Comparison of ENCODE assay signal across 14 cellular contexts in the genomic region with DNA sequence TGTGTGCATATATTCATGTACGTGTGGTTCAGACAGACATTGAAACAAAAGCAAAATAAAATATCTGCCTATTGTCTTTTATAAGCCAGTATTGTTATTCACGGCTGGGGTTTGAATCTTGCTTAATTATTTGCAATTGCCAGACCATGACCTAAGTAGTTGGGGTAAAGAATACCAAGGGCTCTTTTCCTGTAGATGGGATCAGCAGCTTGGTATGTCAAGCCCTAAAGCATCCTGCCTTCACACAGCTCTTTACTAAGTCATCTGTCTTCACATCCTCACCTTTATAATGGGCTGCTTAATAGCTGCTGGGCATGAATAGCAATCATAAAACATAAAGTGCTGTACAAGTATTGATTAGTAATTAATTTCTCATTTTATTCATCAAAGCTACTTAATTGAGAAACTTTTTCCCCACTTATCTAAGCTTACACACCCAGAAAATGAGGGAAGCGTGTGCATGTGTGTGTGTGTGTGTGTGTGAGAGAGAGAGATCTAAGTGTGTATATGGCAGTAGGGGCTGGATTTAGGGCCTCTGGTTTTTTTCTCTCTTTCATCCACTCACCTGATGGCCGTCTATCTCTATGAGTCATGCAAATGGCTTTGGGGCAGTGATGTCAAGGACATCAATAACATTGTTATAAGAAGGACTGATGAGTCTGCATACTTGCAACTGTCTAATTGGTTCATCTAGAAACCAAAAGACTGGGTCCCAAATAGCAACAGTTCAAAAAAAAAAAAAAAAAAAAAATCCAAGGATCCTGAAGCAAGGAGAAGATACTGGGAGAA.
A peak's percentile ranks its signal among the peaks of the same experiment; 100 is the strongest.
DNase-seq lines count a peak whose midpoint lies in the region; ATAC-seq and TF ChIP-seq lines count a peak whose summit lies in the region.
"Had no signal": no experiment of that assay in that cellular context is flagged by ENCODE, and none has a peak within 500 bp of the region (broad histone marks: within the 10 kb centered on the region; RNA-seq: fewer than 3 reads in every experiment).

No MANE protein-coding gene starts in this region.

- H3K27me3 ChIP-seq in HCT116 (ENCODE audit: insufficient read depth, low read length) (no peaks in the 10 kb centered on the region), mammary epithelial cell (ENCODE audit: insufficient read depth, low read length) (no peaks in the 10 kb centered on the region), BE2C (no peaks in the 10 kb centered on the region)
- H3K27me3 ChIP-seq: pancreas had no signal

- RAD21 ChIA-PET in HCT116 (lab: Charles Lee; ENCODE audit: low non-redundant PET in 1 of 2, low total read pairs in 2 of 2, uncharacterized antibody in 2 of 2, unreplicated experiment in 2 of 2): interaction anchor here in 1 of 2 experiments (0.6 kb wide), 1 partner anchor 409 kb away, joined by 4 read pairs; a partner anchor contains a TSS

- TF ChIP-seq RAD21 in HCT116 (IDR thresholded peaks at IDR 0.05; ENCODE audit: low read depth): no peak

- CTCF ChIA-PET in HCT116 (lab: Charles Lee) (interaction anchor here (0.7 kb wide), 1 partner anchor 581 kb away, joined by 3 read pairs; no protein-coding TSS in a partner anchor), mammary epithelial cell (lab: Charles Lee; ENCODE audit: low non-redundant PET) (no interaction called here)

- in situ Hi-C loops in ACHN (cut with HindIII; ENCODE audit: low pct_ligation_motif_present, low pct_unique_long_range_greater_than_20kb, low sequenced_read_pairs) (no loop called here), mammary epithelial cell (cut with MboI; ENCODE audit: low sequenced_read_pairs in 2 of 2) (no loop called here)

- H2AFZ ChIP-seq in HCT116 (ENCODE audit: low read depth, low read length, poor library complexity, severe bottlenecking): no peak overlapping the region
- peak overlapping the region; percentile 63 for H2AFZ ChIP-seq in mammary epithelial cell (ENCODE audit: low read depth, low read length)

- 39% methylated on average over 4 of the region's 4 CpGs for WGBS in mammary epithelial cell (ENCODE audit: low coverage, missing lambda C conversion rate)

- H3K4me1 ChIP-seq in HCT116 (ENCODE audit: control insufficient read depth in 1 of 2, insufficient read depth in 2 of 2, low read length in 2 of 2): peaks cover 14 to 54% of the 10 kb centered on the region in 2 experiments
- H3K4me1 ChIP-seq in mammary epithelial cell (ENCODE audit: insufficient read depth, low read length): peaks cover 58% of the 10 kb centered on the region
- peaks cover 6% of the 10 kb centered on the region for H3K4me1 ChIP-seq in BE2C
- H3K4me1 ChIP-seq: lower lobe of right lung, pancreas had no signal

- H3K4me3 ChIP-seq in HCT116 (replicated peaks in 1 of 2; ENCODE audit: low read depth in 1 of 2, low read length in 2 of 2) (no peak overlapping the region), mammary epithelial cell (replicated peaks in 1 of 3; ENCODE audit: insufficient read depth in 1 of 3, low read depth in 2 of 3, low read length in 3 of 3) (no peak overlapping the region), BE2C (ENCODE audit: low read depth, low read length) (no peak overlapping the region)
- H3K4me3 ChIP-seq: lower lobe of right lung, pancreas had no signal

- no peaks in the 10 kb centered on the region for H3K79me2 ChIP-seq in HCT116 (ENCODE audit: insufficient read depth, low read length)
- no peaks in the 10 kb centered on the region for H3K79me2 ChIP-seq in mammary epithelial cell (ENCODE audit: insufficient read depth, low read length)

- no peaks in the 10 kb centered on the region for H3K9me2 ChIP-seq in HCT116 (ENCODE audit: insufficient read depth)

- H3K36me3 ChIP-seq in HCT116 (ENCODE audit: control insufficient read depth in 1 of 2, insufficient read depth in 2 of 2, low read length in 2 of 2): no peaks in the 10 kb centered on the region
- H3K36me3 ChIP-seq in mammary epithelial cell (ENCODE audit: insufficient read depth, low read length): no peaks in the 10 kb centered on the region
- no peaks in the 10 kb centered on the region; the same call in 1 of the 2 replicates for H3K36me3 ChIP-seq in BE2C
- H3K36me3 ChIP-seq: lower lobe of right lung, pancreas had no signal

- DNase-seq in ACHN (peak; percentile 15), HCT116 (ENCODE audit: low read depth, low spot score) (peak; percentile 15), mammary epithelial cell (peak; percentile 49), kidney tubule cell (ENCODE audit: low spot score) (peak; percentile 96), BE2C (no peak)
- no peak for DNase-seq in stimulated activated CD4-positive, alpha-beta T cell treated with anti-CD3 and anti-CD28 coated beads, Interleukin-1b, Interleukin-23, amount 100 ng/mL, for 48 hours
- DNase-seq: activated CD4-positive, alpha-beta memory T cell treated with anti-CD3 and anti-CD28 coated beads for 36 hours; C1 segment of cervical spinal cord; head of caudate nucleus; lower lobe of right lung; NCI-H2171; pancreas had no signal

- intact Hi-C loops in HCT116 (cut with micrococcal nuclease): no loop called here
- intact Hi-C loops in mammary epithelial cell (cut with micrococcal nuclease): no loop called here

- H4K20me1 ChIP-seq in HCT116 (ENCODE audit: insufficient read depth) (no peaks in the 10 kb centered on the region), mammary epithelial cell (ENCODE audit: insufficient read depth, low read length) (no peaks in the 10 kb centered on the region)

- peak overlapping the region; percentile 74 for H3K4me2 ChIP-seq in HCT116 (ENCODE audit: low read length)
- H3K4me2 ChIP-seq in mammary epithelial cell (ENCODE audit: insufficient read depth, low read depth, low read length): peak overlapping the region; percentile 11

- no peak overlapping the region for H3K9ac ChIP-seq in HCT116 (ENCODE audit: low read length)
- no peak overlapping the region for H3K9ac ChIP-seq in mammary epithelial cell (ENCODE audit: insufficient read depth, low read length)

- H3K27ac ChIP-seq in HCT116 (ENCODE audit: low read depth, low read length) (no peak overlapping the region), mammary epithelial cell (ENCODE audit: insufficient read depth, low read depth, low read length) (peak overlapping the region; percentile 92)
- H3K27ac ChIP-seq: lower lobe of right lung, pancreas had no signal

- H3K9me3 ChIP-seq in HCT116 (ENCODE audit: control insufficient read depth in 1 of 2, insufficient read depth in 1 of 2, low read depth in 1 of 2, low read length in 2 of 2): no peaks in the 10 kb centered on the region
- no peaks in the 10 kb centered on the region for H3K9me3 ChIP-seq in mammary epithelial cell (replicated peaks; ENCODE audit: insufficient read depth, low read length)
- H3K9me3 ChIP-seq in BE2C: no peaks in the 10 kb centered on the region
- H3K9me3 ChIP-seq: lower lobe of right lung, pancreas had no signal

- POLR2A ChIA-PET in HCT116 (lab: Charles Lee): no interaction called here

- BruUV-seq in HCT116 (replicated peaks; lab: Mats Ljungman, UMichigan) (no TSS peak), mammary epithelial cell (replicated peaks; lab: Mats Ljungman, UMichigan) (no TSS peak)

- no peak for TF ChIP-seq POLR2A in HCT116 (IDR thresholded peaks at IDR 0.05; ENCODE audit: borderline replicate concordance, extremely low read depth, insufficient read depth, insufficient read length)

- dilution Hi-C loops in mammary epithelial cell (cut with HindIII; ENCODE audit: low sequenced_read_pairs): no loop called here

- TF ChIP-seq CTCF in HCT116 (IDR thresholded peaks at IDR 0.05 in 2 of 3, conservative IDR thresholded peaks at IDR 0.05 in 1 of 3; ENCODE audit: borderline replicate concordance in 1 of 3, insufficient read depth in 1 of 3, low read depth in 2 of 3, low read length in 2 of 3): no peak
- TF ChIP-seq CTCF in mammary epithelial cell (conservative IDR thresholded peaks at IDR 0.05 in 1 of 2, IDR thresholded peaks at IDR 0.05 in 1 of 2; ENCODE audit: extremely low read depth in 1 of 2, insufficient read depth in 1 of 2, low read depth in 1 of 2, low read length in 2 of 2): no peak
- no peak for TF ChIP-seq CTCF in BE2C (IDR thresholded peaks at IDR 0.05; ENCODE audit: low read depth, low read length)

- ATAC-seq in HCT116 (peak; percentile 41), HG03039 (IDR thresholded peaks at IDR 0.05; ENCODE audit: unreplicated experiment) (no peak), GM19395 (IDR thresholded peaks at IDR 0.05; ENCODE audit: unreplicated experiment) (no peak)
- ATAC-seq: lower lobe of right lung, pancreas had no signal

TF ChIP-seq in HCT116, 20 proteins besides CTCF, POLR2A, EP300 and RAD21:
- TF ChIP-seq TCF7L2 (IDR thresholded peaks at IDR 0.05; ENCODE audit: borderline replicate concordance, extremely low read depth, insufficient read depth, insufficient read length): peak; percentile 35
- TF ChIP-seq FOSL1 (IDR thresholded peaks at IDR 0.05; ENCODE audit: low read depth): 0 out of 2 replicates have a peak, but pooled peaks have one; percentile 22
- TF ChIP-seq ZNF274 (IDR thresholded peaks at IDR 0.05; ENCODE audit: low read depth, low read length): no peak
- no peak for TF ChIP-seq EZH2phosphoT487 (IDR thresholded peaks at IDR 0.05; ENCODE audit: borderline replicate concordance)

Comparison
In these comparisons a context has a peak if more than half of its experiments do, and no peak if none do; other contexts are left out.
1. DNase-seq: peak in ACHN (single experiment), HCT116 (single experiment), mammary epithelial cell (single experiment) and kidney tubule cell (single experiment); none in stimulated activated CD4-positive, alpha-beta T cell treated with anti-CD3 and anti-CD28 coated beads, Interleukin-1b, Interleukin-23, amount 100 ng/mL, for 48 hours (single experiment) and BE2C (single experiment).